ENCODE assay signal across 8 cellular contexts in the genomic region with DNA sequence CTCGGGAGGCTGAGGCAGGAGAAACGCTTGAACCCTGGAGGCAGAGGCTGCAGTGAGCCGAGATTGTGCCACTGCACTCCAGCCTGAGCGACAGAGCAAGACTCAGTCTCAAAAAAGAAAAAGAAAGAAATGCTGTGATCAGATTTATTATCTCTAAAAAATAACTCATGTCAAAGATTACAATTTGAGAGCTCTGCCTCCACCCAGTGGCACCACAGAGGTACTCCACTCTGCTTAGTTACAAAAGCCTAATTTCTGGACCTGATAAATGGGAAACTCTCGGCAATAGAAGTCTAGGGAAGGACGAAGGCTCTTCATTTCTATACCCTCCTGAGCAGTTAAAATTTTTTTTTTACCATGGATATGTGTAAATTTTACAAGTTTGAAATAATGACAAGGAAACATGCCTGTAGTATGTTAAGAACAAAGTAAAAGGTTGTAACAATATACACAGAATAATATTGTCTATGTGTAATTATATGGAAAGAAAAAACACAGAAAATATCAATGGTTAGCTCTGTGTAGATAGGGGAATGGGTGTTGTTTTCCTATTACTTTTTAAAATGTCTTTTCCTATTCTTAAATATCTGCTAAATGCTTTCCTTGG.
A peak's percentile ranks its signal among the peaks of the same experiment; 100 is the strongest.
DNase-seq lines count a peak whose midpoint lies in the region; ATAC-seq lines count a peak whose summit lies in the region.

No MANE protein-coding gene starts in this region.

- no peaks in the 10 kb centered on the region for H3K9me3 ChIP-seq in effector memory CD4-positive, alpha-beta T cell (ENCODE audit: control insufficient read depth, low read length)

- peak; percentile 81 for ATAC-seq in GM18868 (IDR thresholded peaks at IDR 0.05; ENCODE audit: unreplicated experiment)
- ATAC-seq in HG03159 (IDR thresholded peaks at IDR 0.05; ENCODE audit: unreplicated experiment), result peak; percentile 84

- H3K4me3 ChIP-seq in effector memory CD4-positive, alpha-beta T cell (ENCODE audit: insufficient read depth, low read depth, low read length, poor library complexity, severe bottlenecking), result no peak overlapping the region

- peaks cover 5% of the 10 kb centered on the region for H3K36me3 ChIP-seq in effector memory CD4-positive, alpha-beta T cell (ENCODE audit: control insufficient read depth, insufficient read depth, low read length)

- DNase-seq in AG08396 (ENCODE audit: low spot score) (peak; percentile 43), NCI-H446 treated with DMSO at 0.1 percent for 48 hours (lab: John Stamatoyannopoulos, UW) (peak; percentile 36), middle frontal gyrus (ENCODE audit: extremely low spot score, low spot score) (peak; percentile 42)
- DNase-seq in activated CD4-positive, alpha-beta T cell treated with anti-CD3 and anti-CD28 coated beads for 48 hours, result peak; percentile 72
- peak; percentile 13 to 43 (median 27) for DNase-seq in effector memory CD4-positive, alpha-beta T cell
- peak; percentile 15 to 48 for DNase-seq in stimulated activated CD8-positive, alpha-beta memory T cell treated with anti-CD3 and anti-CD28 coated beads, Interleukin-7, amount 100 ng/mL, for 4 hours (ENCODE audit: low read depth in 2 of 2)

- no peaks in the 10 kb centered on the region for H3K4me1 ChIP-seq in effector memory CD4-positive, alpha-beta T cell (ENCODE audit: control insufficient read depth, insufficient read depth, low read length, poor library complexity, severe bottlenecking)

- no peaks in the 10 kb centered on the region for H3K27me3 ChIP-seq in effector memory CD4-positive, alpha-beta T cell (replicated peaks; ENCODE audit: control insufficient read depth, insufficient read depth, low read length, poor library complexity, severe bottlenecking)

- H3K27ac ChIP-seq in effector memory CD4-positive, alpha-beta T cell (ENCODE audit: insufficient read depth, low read length, poor library complexity, severe bottlenecking), result no peak overlapping the region
